Comparison of ENCODE assay signal across 9 cellular contexts in genomic region chr19:57282011-57282636, GRCh38. TPM values are rescaled to one million over a fixed set of nuclear protein-coding genes. Genes with fewer than 3 reads are reported as not detected.
DNase-seq lines count a peak whose midpoint lies in the region; ATAC-seq and TF ChIP-seq lines count a peak whose summit lies in the region.
"Had no signal": no experiment of that assay in that cellular context is flagged by ENCODE, and none has a peak within 500 bp of the region (broad histone marks: within the 10 kb centered on the region; RNA-seq: fewer than 3 reads in every experiment).

No MANE protein-coding gene starts in this region.

- H3K4me3 ChIP-seq in CD8-positive, alpha-beta T cell (ENCODE audit: low read depth, low read length), result no peak overlapping the region
- peak overlapping the region; percentile 88 for H3K4me3 ChIP-seq in HUES64 (ENCODE audit: low read length)
- H3K4me3 ChIP-seq in breast epithelium, result peak overlapping the region in 2 of 3 donors; percentile 92 to 98
- H3K4me3 ChIP-seq in naive thymus-derived CD4-positive, alpha-beta T cell (ENCODE audit: low read length), result no peak overlapping the region
- H3K4me3 ChIP-seq in stomach, result peak overlapping the region in 2 of 4 donors; percentile 76 to 97

- peaks cover 28% of the 10 kb centered on the region for H3K4me1 ChIP-seq in CD8-positive, alpha-beta T cell (ENCODE audit: insufficient read depth, low read length)
- H3K4me1 ChIP-seq in HUES64 (ENCODE audit: insufficient read depth, low read length) (peaks cover 12% of the 10 kb centered on the region; the same call in 1 of the 2 replicates), breast epithelium (peaks cover 0 to 10% of the 10 kb centered on the region in 2 donors), stomach (peaks cover 16 to 47% (median 35%) of the 10 kb centered on the region in 4 donors)
- peaks cover 18 to 23% of the 10 kb centered on the region in 2 donors for H3K4me1 ChIP-seq in naive thymus-derived CD4-positive, alpha-beta T cell (ENCODE audit: control insufficient read depth in 2 of 2, insufficient read depth in 2 of 2, low read length in 2 of 2)

- TF ChIP-seq EP300 in stomach (IDR thresholded peaks at IDR 0.05), result no peak

- H3K36me3 ChIP-seq in CD8-positive, alpha-beta T cell (ENCODE audit: insufficient read depth, low read length), result peaks cover 20% of the 10 kb centered on the region
- H3K36me3 ChIP-seq in HUES64 (ENCODE audit: insufficient read depth, low read length) (peaks cover 43% of the 10 kb centered on the region), breast epithelium (no peaks in the 10 kb centered on the region), stomach (peaks cover 34 to 51% (median 47%) of the 10 kb centered on the region in 4 donors)
- H3K36me3 ChIP-seq in naive thymus-derived CD4-positive, alpha-beta T cell (ENCODE audit: control insufficient read depth in 2 of 3, insufficient read depth in 3 of 3, low read length in 3 of 3), result peaks cover 9 to 48% (median 23%) of the 10 kb centered on the region in 3 experiments

- H3K9me3 Mint-ChIP-seq in CD8-positive, alpha-beta T cell, result peaks cover 3% of the 10 kb centered on the region
- H3K9me3 Mint-ChIP-seq in naive thymus-derived CD4-positive, alpha-beta T cell, result peaks cover 0 to 39% (median 16%) of the 10 kb centered on the region in 11 donors
- H3K9me3 Mint-ChIP-seq: dendritic cell treated with granulocyte-macrophage colony-stimulating factor and Interleukin-4, amounts not matched to agents 40 ng/mL and 50 ng/mL, for 4 days had no signal

- POLR2A ChIA-PET in CD8-positive, alpha-beta T cell (lab: Charles Lee), result no interaction called here
- POLR2A ChIA-PET in naive thymus-derived CD4-positive, alpha-beta T cell (lab: Charles Lee), result interaction anchor here (0.6 to 1.1 kb wide), 2 partner anchors 41 to 912 kb away, joined by 3 to 5 read pairs; no protein-coding TSS in a partner anchor

- 0 out of 2 replicates have a peak overlapping the region, but pooled peaks have one; percentile 13 for H3K9ac ChIP-seq in HUES64 (ENCODE audit: low read depth, low read length)

- no peak for TF ChIP-seq POLR2A in breast epithelium (IDR thresholded peaks at IDR 0.05)
- TF ChIP-seq POLR2A in stomach (IDR thresholded peaks at IDR 0.05), result no peak

- DNase-seq in CD8-positive, alpha-beta T cell, result no peak
- no peak for DNase-seq in breast epithelium (ENCODE audit: low spot score in 2 of 2)
- no peak for DNase-seq in naive thymus-derived CD4-positive, alpha-beta T cell
- DNase-seq in stomach, result no peak
- no peak for DNase-seq in T-helper 9 cell
- DNase-seq in inferior parietal cortex (ENCODE audit: extremely low spot score), result no peak

- ATAC-seq in CD8-positive, alpha-beta T cell, result no peak
- no peak for ATAC-seq in naive thymus-derived CD4-positive, alpha-beta T cell
- ATAC-seq in GM21737 (IDR thresholded peaks at IDR 0.05; ENCODE audit: unreplicated experiment), result no peak

- CTCF ChIA-PET in CD8-positive, alpha-beta T cell (lab: Charles Lee), result no interaction called here
- CTCF ChIA-PET in naive thymus-derived CD4-positive, alpha-beta T cell (lab: Charles Lee), result no interaction called here

- H3K4me1 Mint-ChIP-seq in CD8-positive, alpha-beta T cell (ENCODE audit: low read depth), result peaks cover 48% of the 10 kb centered on the region
- peaks cover 19 to 48% (median 36%) of the 10 kb centered on the region in 7 donors for H3K4me1 Mint-ChIP-seq in naive thymus-derived CD4-positive, alpha-beta T cell

- H3K27me3 ChIP-seq in CD8-positive, alpha-beta T cell (ENCODE audit: insufficient read depth, low read length), result no peaks in the 10 kb centered on the region
- H3K27me3 ChIP-seq in HUES64 (ENCODE audit: insufficient read depth, low read length) (no peaks in the 10 kb centered on the region), breast epithelium (no peaks in the 10 kb centered on the region), stomach (no peaks in the 10 kb centered on the region)
- H3K27me3 ChIP-seq in naive thymus-derived CD4-positive, alpha-beta T cell (ENCODE audit: control insufficient read depth in 2 of 2, insufficient read depth in 2 of 2, low read length in 2 of 2), result no peaks in the 10 kb centered on the region

- intact Hi-C loops in CD8-positive, alpha-beta T cell (cut with DNase I, micrococcal nuclease), result loop anchor here in 1 of 2 experiments (5.0 kb wide), 1 partner anchor 110 kb away; no protein-coding TSS in a partner anchor
- intact Hi-C loops in breast epithelium (cut with DNase I; ENCODE audit: low total_unique reads) (no loop called here), stomach (cut with DNase I; ENCODE audit: low total_unique reads) (no loop called here)
- intact Hi-C loops in naive thymus-derived CD4-positive, alpha-beta T cell (cut with micrococcal nuclease), result loop anchor here in 1 of 2 donors (5.0 kb wide), 1 partner anchor 1170 kb away; the partner anchor contains the start of gene ZNF324B

- H3K9me3 ChIP-seq in CD8-positive, alpha-beta T cell (ENCODE audit: low read length), result no peaks in the 10 kb centered on the region
- H3K9me3 ChIP-seq in HUES64 (ENCODE audit: insufficient read depth, low read depth, low read length), result no peaks in the 10 kb centered on the region
- peaks cover 0 to 20% of the 10 kb centered on the region in 2 donors for H3K9me3 ChIP-seq in breast epithelium
- H3K9me3 ChIP-seq in naive thymus-derived CD4-positive, alpha-beta T cell (ENCODE audit: control insufficient read depth in 2 of 3, low read length in 3 of 3), result peaks cover 0 to 11% (median 0%) of the 10 kb centered on the region in 3 experiments
- H3K9me3 ChIP-seq in stomach, result peaks cover 0 to 17% (median 0%) of the 10 kb centered on the region in 4 donors

- peak overlapping the region; percentile 82 for H3K27ac Mint-ChIP-seq in CD8-positive, alpha-beta T cell
- H3K27ac Mint-ChIP-seq in naive thymus-derived CD4-positive, alpha-beta T cell, result peak overlapping the region in 7 of 9 donors; percentile 45 to 83 (median 78)
- H3K27ac Mint-ChIP-seq: dendritic cell treated with granulocyte-macrophage colony-stimulating factor and Interleukin-4, amounts not matched to agents 40 ng/mL and 50 ng/mL, for 4 days had no signal

- H3K4me3 Mint-ChIP-seq in CD8-positive, alpha-beta T cell, result peak overlapping the region; percentile 72
- H3K4me3 Mint-ChIP-seq in naive thymus-derived CD4-positive, alpha-beta T cell, result peak overlapping the region in 5 of 10 donors; percentile 73 to 83 (median 77)

- WGBS in HUES64, result 96% methylated on average over 5 of the region's 5 CpGs
- WGBS in stomach, 5 donors, result 72 to 78% (median 72%) methylated on average over 5 of the region's 5 CpGs

- TF ChIP-seq CTCF in CD8-positive, alpha-beta T cell (IDR thresholded peaks at IDR 0.05), result no peak
- TF ChIP-seq CTCF in breast epithelium (IDR thresholded peaks at IDR 0.05) (no peak), stomach (IDR thresholded peaks at IDR 0.05) (no peak)

- H3K27me3 Mint-ChIP-seq in CD8-positive, alpha-beta T cell (ENCODE audit: low read depth), result no peaks in the 10 kb centered on the region
- H3K27me3 Mint-ChIP-seq in naive thymus-derived CD4-positive, alpha-beta T cell, result no peaks in the 10 kb centered on the region
- H3K27me3 Mint-ChIP-seq: dendritic cell treated with granulocyte-macrophage colony-stimulating factor and Interleukin-4, amounts not matched to agents 40 ng/mL and 50 ng/mL, for 4 days had no signal

- no peak overlapping the region for H3K27ac ChIP-seq in CD8-positive, alpha-beta T cell (ENCODE audit: low read depth, low read length)
- H3K27ac ChIP-seq in HUES64 (ENCODE audit: low read depth, low read length) (no peak overlapping the region), breast epithelium (peak overlapping the region; percentile 8 to 13), stomach (peak overlapping the region in 2 of 5 donors; percentile 6 to 99)
- peak overlapping the region; percentile 30 for H3K27ac ChIP-seq in naive thymus-derived CD4-positive, alpha-beta T cell (ENCODE audit: low read depth, low read length)

- peaks cover 59% of the 10 kb centered on the region for H3K36me3 Mint-ChIP-seq in CD8-positive, alpha-beta T cell
- H3K36me3 Mint-ChIP-seq in naive thymus-derived CD4-positive, alpha-beta T cell, result peaks cover 17 to 61% (median 57%) of the 10 kb centered on the region in 5 donors

RNA-seq across cellular contexts. Expression of gene ZNF460, which starts 1.8 kb away (rescaled TPM):
- 10 to 100 TPM; 49.9 to 57.1 TPM for total RNA-seq in CD8-positive, alpha-beta T cell
- polyA plus RNA-seq in HUES64 (2013, experiment 1 of 2), result 5.3 TPM
- polyA plus RNA-seq in HUES64 (2013, experiment 2 of 2), result 5.9 TPM
- total RNA-seq in breast epithelium, result 100 to 1,000 TPM in 1 of 3 donors, 10 to 100 TPM in 2; 70.2 to 123 (median 88.5) TPM
- 10 to 100 TPM; 44.8 to 82.6 (median 71.1) TPM for total RNA-seq in naive thymus-derived CD4-positive, alpha-beta T cell
- 10 to 100 TPM in 1 of 2 donors, 1 to 10 TPM in 1; 8.1 to 10.2 TPM for polyA plus RNA-seq in naive thymus-derived CD4-positive, alpha-beta T cell
- 100 to 1,000 TPM in 1 of 5 donors, 10 to 100 TPM in 4; 46.5 to 140 (median 56.7) TPM for total RNA-seq in stomach
- under 1 TPM; 0.25 to 0.75 (median 0.31) TPM for polyA plus RNA-seq in stomach

RNA-seq across cellular contexts. Expression of gene ZNF543, which starts 38.1 kb away (rescaled TPM):
- 1 to 10 TPM; 4.3 to 4.9 TPM for total RNA-seq in CD8-positive, alpha-beta T cell
- polyA plus RNA-seq in HUES64 (2013, experiment 1 of 2), result 3.8 TPM
- polyA plus RNA-seq in HUES64 (2013, experiment 2 of 2), result 4.2 TPM
- total RNA-seq in breast epithelium, result 10 to 100 TPM in 1 of 3 donors, 1 to 10 TPM in 2; 6.7 to 14.8 (median 8.5) TPM
- total RNA-seq in naive thymus-derived CD4-positive, alpha-beta T cell, result 1 to 10 TPM; 3.6 to 9.0 (median 8.0) TPM
- polyA plus RNA-seq in naive thymus-derived CD4-positive, alpha-beta T cell, result 1 to 10 TPM; 2.6 to 7.8 TPM
- total RNA-seq in stomach, result 10 to 100 TPM in 3 of 5 donors, 1 to 10 TPM in 2; 1.2 to 24.6 (median 14.3) TPM
- 1 to 10 TPM in 1 of 3 donors, under 1 TPM in 2; 0.56 to 1.1 (median 0.61) TPM for polyA plus RNA-seq in stomach

RNA-seq across cellular contexts. Expression of gene ZNF805, which starts 41.7 kb away (rescaled TPM):
- total RNA-seq in CD8-positive, alpha-beta T cell, result 10 to 100 TPM; 49.1 to 49.2 TPM
- 3.7 TPM for polyA plus RNA-seq in HUES64 (2013, experiment 1 of 2)
- polyA plus RNA-seq in HUES64 (2013, experiment 2 of 2), result 3.7 TPM
- 10 to 100 TPM; 17.0 to 29.9 (median 19.8) TPM for total RNA-seq in breast epithelium
- total RNA-seq in naive thymus-derived CD4-positive, alpha-beta T cell, result 10 to 100 TPM; 12.0 to 26.2 (median 23.7) TPM
- 1 to 10 TPM; 3.9 to 5.0 TPM for polyA plus RNA-seq in naive thymus-derived CD4-positive, alpha-beta T cell
- 10 to 100 TPM in 1 of 5 donors, 1 to 10 TPM in 4; 1.2 to 37.6 (median 8.1) TPM for total RNA-seq in stomach
- polyA plus RNA-seq in stomach, result under 1 TPM; 0.46 to 0.81 (median 0.53) TPM

RNA-seq across cellular contexts. Expression of gene AURKC, which starts 51.3 kb away (rescaled TPM):
- total RNA-seq in CD8-positive, alpha-beta T cell, result 1 to 10 TPM in 1 of 2 experiments, under 1 TPM in 1; 0.89 to 2.1 TPM
- 1.7 TPM for polyA plus RNA-seq in HUES64 (2013, experiment 1 of 2)
- 1.3 TPM for polyA plus RNA-seq in HUES64 (2013, experiment 2 of 2)
- total RNA-seq in breast epithelium (1 to 10 TPM in 2 of 3 donors, under 1 TPM in 1; 0.64 to 3.4 (median 1.3) TPM), stomach (1 to 10 TPM in 1 of 5 donors, under 1 TPM in 1, not detected in 3; 0.72 to 1.3 TPM)
- under 1 TPM in 4 of 5 experiments, not detected in 1; 0.43 to 0.88 (median 0.65) TPM for total RNA-seq in naive thymus-derived CD4-positive, alpha-beta T cell
- not detected for polyA plus RNA-seq in naive thymus-derived CD4-positive, alpha-beta T cell
- 1 to 10 TPM in 2 of 3 donors, not detected in 1; 1.0 to 1.2 TPM for polyA plus RNA-seq in stomach

Comparison
In these comparisons a context has a peak if more than half of its experiments do, and no peak if none do; other contexts are left out.
1. H3K27ac ChIP-seq: peak in breast epithelium (2 of 2) and naive thymus-derived CD4-positive, alpha-beta T cell (single experiment); none in CD8-positive, alpha-beta T cell (single experiment) and HUES64 (single experiment).
2. H3K4me3 ChIP-seq: peak in HUES64 (single experiment) and breast epithelium (2 of 3); none in CD8-positive, alpha-beta T cell (single experiment) and naive thymus-derived CD4-positive, alpha-beta T cell (single experiment).